Comparison of ENCODE assay signal across 9 cellular contexts in the genomic region with DNA sequence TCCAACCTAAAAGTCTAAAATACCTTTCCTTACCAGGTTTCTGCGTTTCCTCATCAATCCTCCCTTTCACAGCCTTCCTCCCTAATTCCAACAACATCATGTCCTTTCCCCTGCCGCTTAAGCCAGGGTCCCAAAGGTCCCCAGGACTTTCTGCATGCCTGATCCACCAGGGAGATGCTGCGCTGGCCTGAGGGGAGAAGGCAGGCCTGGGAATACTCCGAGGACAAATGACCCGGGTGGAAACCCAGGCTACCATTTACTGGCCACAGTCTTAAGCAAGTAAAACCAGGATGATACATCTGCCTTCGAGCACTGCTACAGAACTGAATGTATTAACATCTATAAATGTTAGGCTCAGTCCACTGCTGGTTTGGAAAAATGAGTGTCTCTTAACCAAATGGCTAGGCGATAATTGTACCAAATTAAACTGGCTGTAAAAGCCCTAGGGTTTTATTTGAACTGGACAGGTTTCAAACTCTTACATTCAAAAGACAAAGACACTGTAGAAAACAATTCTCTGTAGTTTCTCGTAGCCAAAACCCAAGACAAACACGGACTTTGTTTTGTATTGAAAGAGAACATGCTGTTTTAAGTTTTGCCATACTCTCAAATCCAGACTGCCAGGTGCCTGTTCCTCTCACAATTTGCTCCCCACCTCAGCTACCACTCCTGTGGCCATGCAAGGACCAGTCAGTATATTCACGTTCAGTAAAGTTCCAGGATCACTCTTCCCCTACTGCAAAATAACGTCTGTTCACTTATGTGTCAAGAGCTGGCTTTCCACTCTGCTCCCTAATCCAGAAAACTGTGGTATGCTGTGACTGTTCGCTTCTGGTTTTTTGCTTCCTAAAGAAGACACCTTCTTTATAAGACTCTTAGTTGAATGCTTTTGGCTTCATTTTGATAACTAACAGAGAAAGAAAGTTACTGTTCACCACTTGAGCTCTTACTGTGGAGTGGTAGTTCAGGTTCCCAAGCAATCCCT. TPM values are rescaled to one million over a fixed set of nuclear protein-coding genes. Genes with fewer than 3 reads are reported as not detected.
DNase-seq lines count a peak whose midpoint lies in the region; ATAC-seq, FAIRE-seq and TF ChIP-seq lines count a peak whose summit lies in the region.
"Had no signal": no experiment of that assay in that cellular context is flagged by ENCODE, and none has a peak within 500 bp of the region (broad histone marks: within the 10 kb centered on the region; RNA-seq: fewer than 3 reads in every experiment).

No MANE protein-coding gene starts in this region.

- H2BK12ac ChIP-seq in H9 (ENCODE audit: insufficient read length, low read depth, low read length) = no peak overlapping the region

- H3K23ac ChIP-seq in H9 (ENCODE audit: insufficient read length, low read depth, low read length) = no peak overlapping the region

- no peak overlapping the region for H2BK20ac ChIP-seq in H9 (ENCODE audit: low read depth, low read length, poor library complexity, severe bottlenecking)

- peak overlapping the region; percentile 19 for H3K18ac ChIP-seq in H9 (ENCODE audit: insufficient read length, low read depth, low read length)

- H3K4me3 Mint-ChIP-seq in H9 = peak overlapping the region in 1 of 2 experiments; percentile 37; a peak in 3 of 5 replicates
- no peak overlapping the region for H3K4me3 Mint-ChIP-seq in WTC11

- no peak overlapping the region for H2BK15ac ChIP-seq in H9 (ENCODE audit: low read depth, low read length)

- no peaks in the 10 kb centered on the region for H3K79me1 ChIP-seq in H9 (ENCODE audit: insufficient read depth, low read depth, low read length, poor library complexity, severe bottlenecking)

- H3K36me3 ChIP-seq in small intestine (ENCODE audit: control insufficient read depth in 2 of 2, insufficient read depth in 2 of 2, low read length in 2 of 2) = peaks cover 0 to 19% of the 10 kb centered on the region in 2 donors

- H3K9me3 ChIP-seq in H9 (ENCODE audit: control insufficient read depth, low read depth, low read length) (no peaks in the 10 kb centered on the region), right cardiac atrium (ENCODE audit: control insufficient read depth, low read length) (no peaks in the 10 kb centered on the region), small intestine (ENCODE audit: control insufficient read depth, low read depth) (no peaks in the 10 kb centered on the region)

- intact Hi-C loops in right cardiac atrium (cut with DNase I) = no loop called here

- H3K9me3 Mint-ChIP-seq in H9 (no peaks in the 10 kb centered on the region), WTC11 (no peaks in the 10 kb centered on the region)

- H3K14ac ChIP-seq in H9 (ENCODE audit: insufficient read depth, low read length) = no peak overlapping the region

- H3K27ac ChIP-seq in H9 (ENCODE audit: insufficient read length, low read depth, low read length) (no peak overlapping the region), right cardiac atrium (ENCODE audit: low read length) (peak overlapping the region; percentile 49), skin epidermis (peak overlapping the region in 16 of 21 experiments; percentile 9 to 80 (median 57)), small intestine (ENCODE audit: low read depth in 1 of 2, low read length in 1 of 2) (no peak overlapping the region)

- H3K27me3 Mint-ChIP-seq in H9 (ENCODE audit: low read depth) (peaks cover 1% of the 10 kb centered on the region; the same call in 1 of the 2 replicates), WTC11 (ENCODE audit: low read depth) (no peaks in the 10 kb centered on the region)

- CTCF ChIA-PET in WTC11 (lab: Charles Lee) = interaction anchor here (0.8 to 2.6 kb wide), 3 partner anchors 29 to 141 kb away, joined by 3 to 30 read pairs (median 4); no protein-coding TSS in a partner anchor

- no CpG with 5 or more reads among the region's 12 CpGs for WGBS in H9 (ENCODE audit: extremely low coverage, insufficient read length, low lambda C conversion rate)
- WGBS in right cardiac atrium = 59% methylated on average over 12 of the region's 12 CpGs
- 61 to 71% (median 67%) methylated on average over 12 of the region's 12 CpGs for WGBS in small intestine, 3 donors

- H3K4me1 Mint-ChIP-seq in H9 = peaks cover 48 to 57% of the 10 kb centered on the region in 2 experiments
- H3K4me1 Mint-ChIP-seq in WTC11 = peaks cover 68% of the 10 kb centered on the region

- H3K79me2 ChIP-seq in H9 (ENCODE audit: insufficient read depth, low read length) = no peaks in the 10 kb centered on the region

- no peak overlapping the region for H3K4me2 ChIP-seq in H9 (ENCODE audit: insufficient read depth, insufficient read length, low read length)

- H3K4ac ChIP-seq in H9 (ENCODE audit: low read depth, low read length) = no peak overlapping the region

- POLR2A ChIA-PET in WTC11 (lab: Charles Lee) = interaction anchor here (0.7 kb wide), 1 partner anchor 14 kb away, joined by 3 read pairs; no protein-coding TSS in a partner anchor

- H3K27ac Mint-ChIP-seq in H9 = peak overlapping the region in 1 of 3 experiments; percentile 46; a peak in 1 of 7 replicates
- H3K27ac Mint-ChIP-seq in WTC11 = peak overlapping the region; percentile 83

- ATAC-seq in WTC11 = no peak
- no peak for ATAC-seq in right cardiac atrium

- H2BK120ac ChIP-seq in H9 (ENCODE audit: low read depth, low read length, poor library complexity, severe bottlenecking) = no peak overlapping the region

- no peak overlapping the region for H3K56ac ChIP-seq in H9 (ENCODE audit: insufficient read length, low read depth, low read length)

- H2BK5ac ChIP-seq in H9 (ENCODE audit: insufficient read length, low read length) = no peak overlapping the region

- FAIRE-seq in small intestine (lab: Jason Lieb, UNC) = no peak

- peaks cover 12% of the 10 kb centered on the region; the same call in 1 of the 2 replicates for H3K4me1 ChIP-seq in H9 (ENCODE audit: insufficient read depth, low read length)
- peaks cover 19% of the 10 kb centered on the region for H3K4me1 ChIP-seq in right cardiac atrium (ENCODE audit: control insufficient read depth, insufficient read depth, low read length)
- H3K4me1 ChIP-seq in small intestine (ENCODE audit: control insufficient read depth in 2 of 2, insufficient read depth in 1 of 2, low read depth in 1 of 2, low read length in 1 of 2) = no peaks in the 10 kb centered on the region

- H3K23me2 ChIP-seq in H9 (ENCODE audit: insufficient read length, low read depth, low read length, poor library complexity, severe bottlenecking) = no peaks in the 10 kb centered on the region

- H3K36me3 Mint-ChIP-seq in H9 (ENCODE audit: insufficient read depth in 1 of 3, low read depth in 3 of 3) (peaks cover 9 to 31% (median 21%) of the 10 kb centered on the region in 3 experiments; a peak in 6 of 7 replicates), WTC11 (peaks cover 9% of the 10 kb centered on the region)

- H3K27me3 ChIP-seq in H9 (ENCODE audit: insufficient read depth, low read length) (no peaks in the 10 kb centered on the region), right cardiac atrium (ENCODE audit: control insufficient read depth, insufficient read depth) (no peaks in the 10 kb centered on the region), small intestine (ENCODE audit: control insufficient read depth in 2 of 2, insufficient read depth in 2 of 2, low read length in 2 of 2) (no peaks in the 10 kb centered on the region)

- no peak overlapping the region for H3K9ac ChIP-seq in H9 (ENCODE audit: extremely low read depth, insufficient read length, low read length)

- no peaks in the 10 kb centered on the region for H4K20me1 ChIP-seq in H9 (ENCODE audit: control insufficient read depth, insufficient read depth, insufficient read length)

- no peak overlapping the region for H2AFZ ChIP-seq in H9 (ENCODE audit: low read length)

- H2AK5ac ChIP-seq in H9 (ENCODE audit: insufficient read length, low read length) = no peak overlapping the region

- H3K4me3 ChIP-seq in right cardiac atrium (ENCODE audit: low read length) (no peak overlapping the region), skin epidermis (no peak overlapping the region), small intestine (ENCODE audit: low read depth in 1 of 2, low read length in 2 of 2) (no peak overlapping the region)

- no peak overlapping the region for H4K5ac ChIP-seq in H9 (ENCODE audit: insufficient read length, low read depth, low read length)

- no peak overlapping the region for H4K91ac ChIP-seq in H9 (ENCODE audit: insufficient read length, low read depth, low read length)

- no peak for DNase-seq in H9
- DNase-seq in WTC11 (ENCODE audit: low spot score) = no peak
- DNase-seq in right cardiac atrium = no peak
- DNase-seq in ureter (ENCODE audit: low spot score) = no peak
- no peak for DNase-seq in stimulated activated naive CD4-positive, alpha-beta T cell treated with Interleukin-2 at 50 U/mL for 16 hours (lab: John Stamatoyannopoulos, UW)
- no peak for DNase-seq in kidney glomerular epithelial cell (lab: John Stamatoyannopoulos, UW)
- DNase-seq in small intestine = no peak
- DNase-seq: EL had no signal

- TF ChIP-seq CTCF in H9 (conservative IDR thresholded peaks at IDR 0.05) (no peak), WTC11 (IDR thresholded peaks at IDR 0.05) (no peak)

- H3T11ph ChIP-seq in H9 (ENCODE audit: low read length) = no peak overlapping the region

- H4K8ac ChIP-seq in H9 (replicated peaks; ENCODE audit: insufficient read length, low read depth, low read length) = no peak overlapping the region

TF ChIP-seq in WTC11, 78 proteins besides CTCF, POLR2A, EP300 and RAD21 (continues in another document):
- TF ChIP-seq, protein P1, sequence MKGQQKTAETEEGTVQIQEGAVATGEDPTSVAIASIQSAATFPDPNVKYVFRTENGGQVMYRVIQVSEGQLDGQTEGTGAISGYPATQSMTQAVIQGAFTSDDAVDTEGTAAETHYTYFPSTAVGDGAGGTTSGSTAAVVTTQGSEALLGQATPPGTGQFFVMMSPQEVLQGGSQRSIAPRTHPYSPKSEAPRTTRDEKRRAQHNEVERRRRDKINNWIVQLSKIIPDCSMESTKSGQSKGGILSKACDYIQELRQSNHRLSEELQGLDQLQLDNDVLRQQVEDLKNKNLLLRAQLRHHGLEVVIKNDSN (CRISPR knock-in tag; IDR thresholded peaks at IDR 0.05) = no peak
- no peak for TF ChIP-seq FOXK1 (CRISPR knock-in tag; IDR thresholded peaks at IDR 0.05)
- TF ChIP-seq, protein P2, sequence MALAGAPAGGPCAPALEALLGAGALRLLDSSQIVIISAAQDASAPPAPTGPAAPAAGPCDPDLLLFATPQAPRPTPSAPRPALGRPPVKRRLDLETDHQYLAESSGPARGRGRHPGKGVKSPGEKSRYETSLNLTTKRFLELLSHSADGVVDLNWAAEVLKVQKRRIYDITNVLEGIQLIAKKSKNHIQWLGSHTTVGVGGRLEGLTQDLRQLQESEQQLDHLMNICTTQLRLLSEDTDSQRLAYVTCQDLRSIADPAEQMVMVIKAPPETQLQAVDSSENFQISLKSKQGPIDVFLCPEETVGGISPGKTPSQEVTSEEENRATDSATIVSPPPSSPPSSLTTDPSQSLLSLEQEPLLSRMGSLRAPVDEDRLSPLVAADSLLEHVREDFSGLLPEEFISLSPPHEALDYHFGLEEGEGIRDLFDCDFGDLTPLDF (CRISPR knock-in tag; IDR thresholded peaks at IDR 0.05) = no peak
- TF ChIP-seq TCF7 (CRISPR knock-in tag; IDR thresholded peaks at IDR 0.05; ENCODE audit: low read depth) = no peak

RNA-seq across cellular contexts. Expression of a gene that starts 43.1 kb away (rescaled TPM):
- 293 and 302 TPM in 2 replicates for total RNA-seq in H9 (2021)
- 459 to 481 TPM (median 480 TPM) in 3 replicates for total RNA-seq in WTC11 (2021)
- total RNA-seq in right cardiac atrium = 10 to 100 TPM; 13.4 to 21.1 (median 16.9) TPM
- 9.7 TPM for polyA plus RNA-seq in right cardiac atrium
- 30.1 TPM for total RNA-seq in ureter
- polyA plus RNA-seq in small intestine = 10 to 100 TPM in 1 of 3 donors, 1 to 10 TPM in 1, under 1 TPM in 1; 0.67 to 13.3 (median 7.0) TPM

Comparison
In these comparisons a context has a peak if more than half of its experiments do, and no peak if none do; other contexts are left out.
1. H3K27ac ChIP-seq: peak in right cardiac atrium (single experiment) and skin epidermis (16 of 21); none in H9 (single experiment) and small intestine (0 of 2).